Comparison of ENCODE assay signal across 2 cellular contexts in the genomic region with DNA sequence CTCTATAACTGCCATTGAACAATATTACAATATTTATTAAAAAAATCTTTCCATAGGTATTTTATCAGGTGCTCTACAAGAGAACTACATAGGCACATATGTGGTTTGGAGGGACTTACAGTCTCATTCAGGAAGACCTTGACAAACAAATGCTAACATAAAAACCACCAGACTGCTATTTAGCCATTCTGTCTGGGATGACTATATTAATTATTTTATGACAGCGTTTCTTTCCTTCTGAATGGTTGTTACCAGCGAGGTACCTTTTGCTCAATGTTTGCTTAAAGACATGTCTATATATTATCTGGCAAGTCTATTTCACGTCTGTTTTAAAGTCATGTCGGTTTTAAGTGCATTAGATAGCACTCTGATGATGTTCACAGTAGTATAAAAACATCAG.
TF ChIP-seq lines count a peak whose summit lies in the region.

No MANE protein-coding gene starts in this region.

TF ChIP-seq in IMR-90, 13 proteins besides CTCF, POLR2A, EP300 and RAD21:
- TF ChIP-seq MAFK (IDR thresholded peaks at IDR 0.05; ENCODE audit: low read depth, low read length) (no peak), FOS (IDR thresholded peaks at IDR 0.05; ENCODE audit: low read depth, low read length) (no peak), RCOR1 (IDR thresholded peaks at IDR 0.05; ENCODE audit: insufficient replicate concordance, low read length) (no peak), RFX5 (IDR thresholded peaks at IDR 0.05; ENCODE audit: low read depth, low read length) (no peak), BHLHE40 (IDR thresholded peaks at IDR 0.05; ENCODE audit: low read depth, low read length) (no peak), SMC3 (IDR thresholded peaks at IDR 0.05; ENCODE audit: low read depth, low read length) (no peak), CHD1 (IDR thresholded peaks at IDR 0.05; ENCODE audit: low read depth, low read length) (no peak), MXI1 (IDR thresholded peaks at IDR 0.05; ENCODE audit: borderline replicate concordance, low read depth, low read length) (no peak), NFE2L2 (IDR thresholded peaks at IDR 0.05; ENCODE audit: low read depth, low read length) (no peak), CEBPB (IDR thresholded peaks at IDR 0.05; ENCODE audit: low read depth, low read length) (no peak), MAZ (IDR thresholded peaks at IDR 0.05; ENCODE audit: borderline replicate concordance, low read depth, low read length) (no peak)
- TF ChIP-seq, protein P1, sequence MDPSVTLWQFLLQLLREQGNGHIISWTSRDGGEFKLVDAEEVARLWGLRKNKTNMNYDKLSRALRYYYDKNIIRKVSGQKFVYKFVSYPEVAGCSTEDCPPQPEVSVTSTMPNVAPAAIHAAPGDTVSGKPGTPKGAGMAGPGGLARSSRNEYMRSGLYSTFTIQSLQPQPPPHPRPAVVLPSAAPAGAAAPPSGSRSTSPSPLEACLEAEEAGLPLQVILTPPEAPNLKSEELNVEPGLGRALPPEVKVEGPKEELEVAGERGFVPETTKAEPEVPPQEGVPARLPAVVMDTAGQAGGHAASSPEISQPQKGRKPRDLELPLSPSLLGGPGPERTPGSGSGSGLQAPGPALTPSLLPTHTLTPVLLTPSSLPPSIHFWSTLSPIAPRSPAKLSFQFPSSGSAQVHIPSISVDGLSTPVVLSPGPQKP (IDR thresholded peaks at IDR 0.05; ENCODE audit: borderline replicate concordance, low read depth, low read length), result no peak
- TF ChIP-seq, protein P2, sequence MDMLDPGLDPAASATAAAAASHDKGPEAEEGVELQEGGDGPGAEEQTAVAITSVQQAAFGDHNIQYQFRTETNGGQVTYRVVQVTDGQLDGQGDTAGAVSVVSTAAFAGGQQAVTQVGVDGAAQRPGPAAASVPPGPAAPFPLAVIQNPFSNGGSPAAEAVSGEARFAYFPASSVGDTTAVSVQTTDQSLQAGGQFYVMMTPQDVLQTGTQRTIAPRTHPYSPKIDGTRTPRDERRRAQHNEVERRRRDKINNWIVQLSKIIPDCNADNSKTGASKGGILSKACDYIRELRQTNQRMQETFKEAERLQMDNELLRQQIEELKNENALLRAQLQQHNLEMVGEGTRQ (IDR thresholded peaks at IDR 0.05; ENCODE audit: low read depth, low read length), result no peak

TF ChIP-seq in GM23338, 12 proteins besides CTCF, POLR2A, EP300 and RAD21:
- no peak for TF ChIP-seq ZNF331 (CRISPR knock-in tag; IDR thresholded peaks at IDR 0.05; ENCODE audit: low read depth)
- TF ChIP-seq, protein P3, sequence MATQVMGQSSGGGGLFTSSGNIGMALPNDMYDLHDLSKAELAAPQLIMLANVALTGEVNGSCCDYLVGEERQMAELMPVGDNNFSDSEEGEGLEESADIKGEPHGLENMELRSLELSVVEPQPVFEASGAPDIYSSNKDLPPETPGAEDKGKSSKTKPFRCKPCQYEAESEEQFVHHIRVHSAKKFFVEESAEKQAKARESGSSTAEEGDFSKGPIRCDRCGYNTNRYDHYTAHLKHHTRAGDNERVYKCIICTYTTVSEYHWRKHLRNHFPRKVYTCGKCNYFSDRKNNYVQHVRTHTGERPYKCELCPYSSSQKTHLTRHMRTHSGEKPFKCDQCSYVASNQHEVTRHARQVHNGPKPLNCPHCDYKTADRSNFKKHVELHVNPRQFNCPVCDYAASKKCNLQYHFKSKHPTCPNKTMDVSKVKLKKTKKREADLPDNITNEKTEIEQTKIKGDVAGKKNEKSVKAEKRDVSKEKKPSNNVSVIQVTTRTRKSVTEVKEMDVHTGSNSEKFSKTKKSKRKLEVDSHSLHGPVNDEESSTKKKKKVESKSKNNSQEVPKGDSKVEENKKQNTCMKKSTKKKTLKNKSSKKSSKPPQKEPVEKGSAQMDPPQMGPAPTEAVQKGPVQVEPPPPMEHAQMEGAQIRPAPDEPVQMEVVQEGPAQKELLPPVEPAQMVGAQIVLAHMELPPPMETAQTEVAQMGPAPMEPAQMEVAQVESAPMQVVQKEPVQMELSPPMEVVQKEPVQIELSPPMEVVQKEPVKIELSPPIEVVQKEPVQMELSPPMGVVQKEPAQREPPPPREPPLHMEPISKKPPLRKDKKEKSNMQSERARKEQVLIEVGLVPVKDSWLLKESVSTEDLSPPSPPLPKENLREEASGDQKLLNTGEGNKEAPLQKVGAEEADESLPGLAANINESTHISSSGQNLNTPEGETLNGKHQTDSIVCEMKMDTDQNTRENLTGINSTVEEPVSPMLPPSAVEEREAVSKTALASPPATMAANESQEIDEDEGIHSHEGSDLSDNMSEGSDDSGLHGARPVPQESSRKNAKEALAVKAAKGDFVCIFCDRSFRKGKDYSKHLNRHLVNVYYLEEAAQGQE (IDR thresholded peaks at IDR 0.05; ENCODE audit: unreplicated experiment), result no peak
- TF ChIP-seq CREB1 (CRISPR knock-in tag; IDR thresholded peaks at IDR 0.05; ENCODE audit: low read depth), result no peak
- TF ChIP-seq STAT1 (IDR thresholded peaks at IDR 0.05; ENCODE audit: unreplicated experiment), result no peak
- no peak for TF ChIP-seq EZH2 (IDR thresholded peaks at IDR 0.05; ENCODE audit: low read depth, unreplicated experiment)
- no peak for TF ChIP-seq POLR2AphosphoS5 (IDR thresholded peaks at IDR 0.05; ENCODE audit: low read depth)
- TF ChIP-seq ZNF114 (CRISPR knock-in tag; IDR thresholded peaks at IDR 0.05), result no peak
- TF ChIP-seq, protein P4, sequence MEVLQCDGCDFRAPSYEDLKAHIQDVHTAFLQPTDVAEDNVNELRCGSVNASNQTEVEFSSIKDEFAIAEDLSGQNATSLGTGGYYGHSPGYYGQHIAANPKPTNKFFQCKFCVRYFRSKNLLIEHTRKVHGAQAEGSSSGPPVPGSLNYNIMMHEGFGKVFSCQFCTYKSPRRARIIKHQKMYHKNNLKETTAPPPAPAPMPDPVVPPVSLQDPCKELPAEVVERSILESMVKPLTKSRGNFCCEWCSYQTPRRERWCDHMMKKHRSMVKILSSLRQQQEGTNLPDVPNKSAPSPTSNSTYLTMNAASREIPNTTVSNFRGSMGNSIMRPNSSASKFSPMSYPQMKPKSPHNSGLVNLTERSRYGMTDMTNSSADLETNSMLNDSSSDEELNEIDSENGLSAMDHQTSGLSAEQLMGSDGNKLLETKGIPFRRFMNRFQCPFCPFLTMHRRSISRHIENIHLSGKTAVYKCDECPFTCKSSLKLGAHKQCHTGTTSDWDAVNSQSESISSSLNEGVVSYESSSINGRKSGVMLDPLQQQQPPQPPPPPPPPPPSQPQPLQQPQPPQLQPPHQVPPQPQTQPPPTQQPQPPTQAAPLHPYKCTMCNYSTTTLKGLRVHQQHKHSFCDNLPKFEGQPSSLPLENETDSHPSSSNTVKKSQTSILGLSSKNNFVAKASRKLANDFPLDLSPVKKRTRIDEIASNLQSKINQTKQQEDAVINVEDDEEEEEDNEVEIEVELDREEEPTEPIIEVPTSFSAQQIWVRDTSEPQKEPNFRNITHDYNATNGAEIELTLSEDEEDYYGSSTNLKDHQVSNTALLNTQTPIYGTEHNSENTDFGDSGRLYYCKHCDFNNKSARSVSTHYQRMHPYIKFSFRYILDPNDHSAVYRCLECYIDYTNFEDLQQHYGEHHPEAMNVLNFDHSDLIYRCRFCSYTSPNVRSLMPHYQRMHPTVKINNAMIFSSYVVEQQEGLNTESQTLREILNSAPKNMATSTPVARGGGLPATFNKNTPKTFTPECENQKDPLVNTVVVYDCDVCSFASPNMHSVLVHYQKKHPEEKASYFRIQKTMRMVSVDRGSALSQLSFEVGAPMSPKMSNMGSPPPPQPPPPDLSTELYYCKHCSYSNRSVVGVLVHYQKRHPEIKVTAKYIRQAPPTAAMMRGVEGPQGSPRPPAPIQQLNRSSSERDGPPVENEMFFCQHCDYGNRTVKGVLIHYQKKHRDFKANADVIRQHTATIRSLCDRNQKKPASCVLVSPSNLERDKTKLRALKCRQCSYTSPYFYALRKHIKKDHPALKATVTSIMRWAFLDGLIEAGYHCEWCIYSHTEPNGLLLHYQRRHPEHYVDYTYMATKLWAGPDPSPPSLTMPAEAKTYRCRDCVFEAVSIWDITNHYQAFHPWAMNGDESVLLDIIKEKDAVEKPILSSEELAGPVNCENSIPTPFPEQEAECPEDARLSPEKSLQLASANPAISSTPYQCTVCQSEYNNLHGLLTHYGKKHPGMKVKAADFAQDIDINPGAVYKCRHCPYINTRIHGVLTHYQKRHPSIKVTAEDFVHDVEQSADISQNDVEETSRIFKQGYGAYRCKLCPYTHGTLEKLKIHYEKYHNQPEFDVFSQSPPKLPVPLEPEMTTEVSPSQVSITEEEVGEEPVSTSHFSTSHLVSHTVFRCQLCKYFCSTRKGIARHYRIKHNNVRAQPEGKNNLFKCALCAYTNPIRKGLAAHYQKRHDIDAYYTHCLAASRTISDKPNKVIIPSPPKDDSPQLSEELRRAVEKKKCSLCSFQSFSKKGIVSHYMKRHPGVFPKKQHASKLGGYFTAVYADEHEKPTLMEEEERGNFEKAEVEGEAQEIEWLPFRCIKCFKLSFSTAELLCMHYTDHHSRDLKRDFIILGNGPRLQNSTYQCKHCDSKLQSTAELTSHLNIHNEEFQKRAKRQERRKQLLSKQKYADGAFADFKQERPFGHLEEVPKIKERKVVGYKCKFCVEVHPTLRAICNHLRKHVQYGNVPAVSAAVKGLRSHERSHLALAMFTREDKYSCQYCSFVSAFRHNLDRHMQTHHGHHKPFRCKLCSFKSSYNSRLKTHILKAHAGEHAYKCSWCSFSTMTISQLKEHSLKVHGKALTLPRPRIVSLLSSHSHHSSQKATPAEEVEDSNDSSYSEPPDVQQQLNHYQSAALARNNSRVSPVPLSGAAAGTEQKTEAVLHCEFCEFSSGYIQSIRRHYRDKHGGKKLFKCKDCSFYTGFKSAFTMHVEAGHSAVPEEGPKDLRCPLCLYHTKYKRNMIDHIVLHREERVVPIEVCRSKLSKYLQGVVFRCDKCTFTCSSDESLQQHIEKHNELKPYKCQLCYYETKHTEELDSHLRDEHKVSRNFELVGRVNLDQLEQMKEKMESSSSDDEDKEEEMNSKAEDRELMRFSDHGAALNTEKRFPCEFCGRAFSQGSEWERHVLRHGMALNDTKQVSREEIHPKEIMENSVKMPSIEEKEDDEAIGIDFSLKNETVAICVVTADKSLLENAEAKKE (CRISPR knock-in tag; IDR thresholded peaks at IDR 0.05), result no peak
- TF ChIP-seq NANOG (IDR thresholded peaks at IDR 0.05; ENCODE audit: borderline replicate concordance), result no peak
- TF ChIP-seq EZH2phosphoT487 (IDR thresholded peaks at IDR 0.05; ENCODE audit: unreplicated experiment), result no peak
- TF ChIP-seq JUNB (IDR thresholded peaks at IDR 0.05; ENCODE audit: unreplicated experiment), result no peak
- TF ChIP-seq, protein P5, sequence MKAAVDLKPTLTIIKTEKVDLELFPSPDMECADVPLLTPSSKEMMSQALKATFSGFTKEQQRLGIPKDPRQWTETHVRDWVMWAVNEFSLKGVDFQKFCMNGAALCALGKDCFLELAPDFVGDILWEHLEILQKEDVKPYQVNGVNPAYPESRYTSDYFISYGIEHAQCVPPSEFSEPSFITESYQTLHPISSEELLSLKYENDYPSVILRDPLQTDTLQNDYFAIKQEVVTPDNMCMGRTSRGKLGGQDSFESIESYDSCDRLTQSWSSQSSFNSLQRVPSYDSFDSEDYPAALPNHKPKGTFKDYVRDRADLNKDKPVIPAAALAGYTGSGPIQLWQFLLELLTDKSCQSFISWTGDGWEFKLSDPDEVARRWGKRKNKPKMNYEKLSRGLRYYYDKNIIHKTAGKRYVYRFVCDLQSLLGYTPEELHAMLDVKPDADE (IDR thresholded peaks at IDR 0.05), result no peak
TF ChIP-seq in GM23338: peak in this region for 0.
